ENCODE assay signal across 10 cellular contexts in the genomic region with DNA sequence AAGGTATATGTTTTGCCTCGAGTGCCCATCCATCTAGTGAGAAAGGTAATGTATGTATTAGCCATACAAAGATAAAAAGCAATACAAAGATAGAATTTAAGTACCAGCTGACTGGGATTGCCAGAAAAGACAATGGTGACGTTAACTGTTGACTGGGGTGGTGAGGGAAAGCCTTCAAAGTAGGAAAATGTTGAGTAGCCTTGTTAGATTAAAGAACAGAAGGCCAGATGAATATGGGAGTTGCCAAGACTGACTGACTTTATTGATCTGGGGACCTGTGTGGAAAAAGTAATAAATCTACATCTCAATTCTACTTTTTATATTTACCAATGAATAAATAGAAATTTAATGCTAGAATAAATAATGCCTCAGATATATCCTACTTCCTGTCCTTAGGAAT.
"Had no signal": no experiment of that assay in that cellular context is flagged by ENCODE, and none has a peak within 500 bp of the region (broad histone marks: within the 10 kb centered on the region; RNA-seq: fewer than 3 reads in every experiment).

No MANE protein-coding gene starts in this region.

- H3K4me2 ChIP-seq: GM23338 had no signal

- H3K9me3 Mint-ChIP-seq: GM23338, HFFc6 had no signal

- H3K4me3 ChIP-seq: GM23248, GM23338, HAP-1 had no signal

- FAIRE-seq: H1, H54 had no signal

- H3K4me3 Mint-ChIP-seq: GM23338, H9, HFFc6 had no signal

- H3K27ac Mint-ChIP-seq: GM23338, HFFc6 had no signal

- ATAC-seq: GM23338, HCT116 had no signal

- H3K9me3 ChIP-seq: HAP-1 had no signal

- DNase-seq: GOT3, H9, HCEC 1CT, HFFc6 had no signal

- H3K27ac ChIP-seq: GM23248 had no signal

- H3K9ac ChIP-seq: GM23248 had no signal

- H3K36me3 ChIP-seq: HAP-1 had no signal

- H3K4me1 ChIP-seq: HAP-1 had no signal

- H2AFZ ChIP-seq: GM23248, GM23338 had no signal
